Comparison of ENCODE assay signal across 1 cellular context in the genomic region with DNA sequence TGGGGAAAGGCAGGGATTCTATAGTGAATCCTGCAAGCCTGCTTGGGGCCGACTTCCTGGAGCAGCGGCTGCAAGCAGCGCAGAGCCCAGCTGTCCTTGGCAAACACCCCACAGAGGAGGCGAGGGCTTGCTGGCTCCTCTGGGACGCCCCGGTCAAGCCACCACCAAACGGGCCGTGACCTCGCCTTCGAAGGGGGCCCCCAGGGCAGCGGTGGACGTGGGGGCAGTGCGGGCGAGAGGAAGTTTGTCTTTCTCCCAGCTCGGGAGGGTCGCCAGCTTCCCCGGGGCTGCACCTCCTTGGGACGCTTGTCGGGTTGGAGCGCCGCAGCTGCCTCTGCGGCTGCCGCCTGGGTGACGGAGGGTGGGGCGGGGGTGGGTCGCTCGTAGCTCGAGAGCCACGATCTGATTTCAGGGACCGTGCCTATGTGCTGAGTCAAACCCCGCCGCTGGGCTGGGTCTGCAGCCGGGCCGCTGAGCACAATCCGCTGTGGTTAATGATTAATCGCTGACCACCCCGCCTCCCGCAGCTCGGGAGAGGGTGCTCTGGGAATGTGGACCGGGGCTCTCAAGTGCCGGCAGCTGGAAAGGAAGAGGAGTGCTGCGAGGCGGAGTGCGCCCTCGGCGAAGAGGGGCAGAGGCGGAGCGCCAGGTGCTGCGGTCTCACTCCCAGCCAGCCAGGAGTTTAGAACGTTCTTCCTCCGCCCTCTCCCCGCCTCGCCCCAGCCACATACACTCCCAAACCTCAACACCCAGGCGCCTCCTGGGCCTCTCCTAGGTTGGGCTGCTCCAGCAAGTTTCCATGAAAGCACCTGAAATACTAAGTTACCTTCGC.
TF ChIP-seq lines count a peak whose summit lies in the region.

A gene (plus strand): TSS at position 726 of the 832 bp plus-strand sequence.

TF ChIP-seq in HepG2, 621 proteins besides CTCF, POLR2A, EP300 and RAD21 (continued from another document):
- no peak for TF ChIP-seq ZNF260 (CRISPR knock-in tag; IDR thresholded peaks at IDR 0.05; ENCODE audit: borderline replicate concordance, low read depth)
- no peak for TF ChIP-seq ZNF670 (CRISPR knock-in tag; IDR thresholded peaks at IDR 0.05; ENCODE audit: borderline replicate concordance)
- TF ChIP-seq ZNF550 (CRISPR knock-in tag; IDR thresholded peaks at IDR 0.05; ENCODE audit: borderline replicate concordance), result no peak
- no peak for TF ChIP-seq MBD4 (IDR thresholded peaks at IDR 0.05; ENCODE audit: borderline replicate concordance, low read length)
- no peak for TF ChIP-seq PHB2 (IDR thresholded peaks at IDR 0.05; ENCODE audit: partially characterized antibody)
- TF ChIP-seq NR3C1 (CRISPR knock-in tag; IDR thresholded peaks at IDR 0.05), result no peak
- TF ChIP-seq ZNF282 (IDR thresholded peaks at IDR 0.05; ENCODE audit: partially characterized antibody), result no peak
- peak; percentile 72 to 77 for TF ChIP-seq MAFK (conservative IDR thresholded peaks at IDR 0.05 in 1 of 2, IDR thresholded peaks at IDR 0.05 in 1 of 2; ENCODE audit: low read length in 2 of 2)
- TF ChIP-seq, protein P1, sequence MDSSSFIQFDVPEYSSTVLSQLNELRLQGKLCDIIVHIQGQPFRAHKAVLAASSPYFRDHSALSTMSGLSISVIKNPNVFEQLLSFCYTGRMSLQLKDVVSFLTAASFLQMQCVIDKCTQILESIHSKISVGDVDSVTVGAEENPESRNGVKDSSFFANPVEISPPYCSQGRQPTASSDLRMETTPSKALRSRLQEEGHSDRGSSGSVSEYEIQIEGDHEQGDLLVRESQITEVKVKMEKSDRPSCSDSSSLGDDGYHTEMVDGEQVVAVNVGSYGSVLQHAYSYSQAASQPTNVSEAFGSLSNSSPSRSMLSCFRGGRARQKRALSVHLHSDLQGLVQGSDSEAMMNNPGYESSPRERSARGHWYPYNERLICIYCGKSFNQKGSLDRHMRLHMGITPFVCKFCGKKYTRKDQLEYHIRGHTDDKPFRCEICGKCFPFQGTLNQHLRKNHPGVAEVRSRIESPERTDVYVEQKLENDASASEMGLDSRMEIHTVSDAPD (CRISPR knock-in tag; IDR thresholded peaks at IDR 0.05), result no peak
- TF ChIP-seq ZNF724P (CRISPR knock-in tag; IDR thresholded peaks at IDR 0.05; ENCODE audit: borderline replicate concordance), result 0 out of 2 replicates have a peak, but pooled peaks have one; percentile 24
- TF ChIP-seq HES4 (CRISPR knock-in tag; IDR thresholded peaks at IDR 0.05; ENCODE audit: borderline replicate concordance), result peak; percentile 28; the same call in 1 of the 2 replicates
- no peak for TF ChIP-seq RARG (CRISPR knock-in tag; IDR thresholded peaks at IDR 0.05; ENCODE audit: low read depth)
- TF ChIP-seq, protein P2, sequence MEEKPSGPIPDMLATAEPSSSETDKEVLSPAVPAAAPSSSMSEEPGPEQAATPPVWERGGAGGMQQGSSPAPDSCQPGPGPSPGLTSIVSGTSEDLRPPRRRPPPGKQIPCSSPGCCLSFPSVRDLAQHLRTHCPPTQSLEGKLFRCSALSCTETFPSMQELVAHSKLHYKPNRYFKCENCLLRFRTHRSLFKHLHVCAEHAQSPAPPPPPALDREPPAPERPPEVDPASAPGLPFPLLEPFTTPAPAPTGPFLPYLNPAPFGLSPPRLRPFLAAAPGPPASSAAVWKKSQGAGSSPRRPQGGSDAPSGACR (CRISPR knock-in tag; IDR thresholded peaks at IDR 0.05), result no peak
